Comparison of ENCODE assay signal across 8 cellular contexts in the genomic region with DNA sequence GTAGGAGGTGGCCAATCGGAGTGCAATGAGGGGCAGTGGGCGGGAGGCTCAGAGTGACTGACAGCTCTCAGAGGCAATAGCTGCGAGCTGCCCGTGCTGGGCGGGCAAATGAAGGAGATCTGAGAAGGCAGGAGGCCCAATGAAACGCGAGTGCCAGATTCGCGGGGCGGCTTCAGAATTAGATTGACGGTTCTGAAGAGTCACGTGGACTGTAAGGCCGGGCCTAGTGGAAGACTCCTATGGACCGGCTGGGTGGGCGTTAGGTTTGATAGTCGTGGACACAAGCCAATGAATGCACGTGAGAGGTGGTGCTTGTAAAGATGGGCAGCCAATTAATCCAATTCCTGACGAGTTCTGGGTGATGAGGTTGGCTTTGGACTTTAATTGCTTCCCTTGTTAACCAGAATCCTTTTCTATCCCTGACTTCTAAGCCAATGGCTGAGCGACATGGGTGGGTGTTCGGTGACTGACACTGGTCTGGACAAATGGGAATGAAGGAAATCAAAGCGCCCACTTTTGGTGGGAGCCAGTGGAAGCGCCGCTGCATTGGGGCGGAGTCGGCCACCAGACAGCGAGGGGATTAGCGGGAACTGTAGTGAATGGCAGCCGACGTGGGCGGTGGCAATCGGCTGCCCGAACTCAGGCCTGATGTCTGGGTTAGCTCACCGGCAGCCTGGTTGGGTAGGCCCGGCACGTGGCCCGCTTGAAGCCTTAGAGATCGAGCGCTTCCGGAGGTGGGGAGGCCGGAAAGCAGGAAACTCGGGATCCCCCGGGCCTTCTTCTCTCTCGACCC. TPM values are rescaled to one million over a fixed set of nuclear protein-coding genes. Genes with fewer than 3 reads are reported as not detected.
DNase-seq lines count a peak whose midpoint lies in the region; ATAC-seq and TF ChIP-seq lines count a peak whose summit lies in the region.

No MANE protein-coding gene starts in this region.

- H3K9ac ChIP-seq in fibroblast of lung (ENCODE audit: insufficient read depth, low read length) = no peak overlapping the region

- peak overlapping the region; percentile 23 for H3K27ac ChIP-seq in fibroblast of lung (ENCODE audit: insufficient read depth, low read length)

- H3K36me3 Mint-ChIP-seq in activated T-helper 17 cell treated with anti-CD3 and anti-CD28 coated beads, Interleukin-2, amount 50 U/mL, for 72 hours (ENCODE audit: low read depth) = peaks cover 39% of the 10 kb centered on the region
- no peaks in the 10 kb centered on the region for H3K36me3 Mint-ChIP-seq in natural killer cell
- H3K36me3 Mint-ChIP-seq in stimulated activated naive B cell treated with anti-CD40 and anti-IgM and Interleukin-4, amounts not matched to agents 10 μg/mL and 1 μg/mL and 100 μg/mL, for 72 hours = peaks cover 15% of the 10 kb centered on the region in 2 donors

- peak overlapping the region; percentile 77 for H3K27ac Mint-ChIP-seq in activated T-helper 17 cell treated with anti-CD3 and anti-CD28 coated beads, Interleukin-2, amount 50 U/mL, for 72 hours
- H3K27ac Mint-ChIP-seq in natural killer cell = peak overlapping the region; percentile 85 to 86
- H3K27ac Mint-ChIP-seq in stimulated activated naive B cell treated with anti-CD40 and anti-IgM and Interleukin-4, amounts not matched to agents 10 μg/mL and 1 μg/mL and 100 μg/mL, for 72 hours = peak overlapping the region; percentile 76

- H3K4me1 ChIP-seq in fibroblast of lung (ENCODE audit: control insufficient read depth, extremely low read depth, insufficient read depth, low read length) = peaks cover 4% of the 10 kb centered on the region

- H3K27me3 ChIP-seq in fibroblast of lung (ENCODE audit: control insufficient read depth, insufficient read depth, low read length) = peaks cover 3% of the 10 kb centered on the region

- H4K20me1 ChIP-seq in fibroblast of lung (ENCODE audit: control insufficient read depth, extremely low read depth, insufficient read depth, low read length) = peaks cover 6% of the 10 kb centered on the region

- peak overlapping the region; percentile 14; the same call in 1 of the 2 replicates for H3K4me3 ChIP-seq in LNCaP clone FGC (ENCODE audit: low read depth, low read length)
- H3K4me3 ChIP-seq in fibroblast of lung (replicated peaks in 1 of 4; ENCODE audit: control extremely low read depth in 1 of 4, insufficient read depth in 1 of 4, low read depth in 3 of 4, low read length in 4 of 4) = peak overlapping the region in 1 of 4 experiments; percentile 20

- peak overlapping the region; percentile 71 for H3K4me3 Mint-ChIP-seq in activated T-helper 17 cell treated with anti-CD3 and anti-CD28 coated beads, Interleukin-2, amount 50 U/mL, for 72 hours
- H3K4me3 Mint-ChIP-seq in natural killer cell = peak overlapping the region; percentile 82
- peak overlapping the region; percentile 77 to 88 for H3K4me3 Mint-ChIP-seq in stimulated activated naive B cell treated with anti-CD40 and anti-IgM and Interleukin-4, amounts not matched to agents 10 μg/mL and 1 μg/mL and 100 μg/mL, for 72 hours

- DNase-seq in EL (peak; percentile 100), H4 (ENCODE audit: low spot score) (peak; percentile 100), LNCaP clone FGC (ENCODE audit: low read depth) (peak; percentile 100), RPMI7951 (ENCODE audit: low read depth) (peak; percentile 100), fibroblast of lung (ENCODE audit: low read depth in 2 of 2) (peak; percentile 100), natural killer cell (peak; percentile 97)
- DNase-seq in stimulated activated naive B cell treated with anti-CD40 and anti-IgM and Interleukin-4, amounts not matched to agents 10 μg/mL and 1 μg/mL and 100 μg/mL, for 72 hours = peak; percentile 100

- H3K79me2 ChIP-seq in fibroblast of lung (ENCODE audit: control insufficient read depth, insufficient read depth, low read length) = peaks cover 40% of the 10 kb centered on the region

- H2AFZ ChIP-seq in fibroblast of lung (ENCODE audit: low read length) = peak overlapping the region; percentile 0

- intact Hi-C loops in natural killer cell (cut with micrococcal nuclease) = loop anchor here (1.0 to 2.0 kb wide), 4 partner anchors 32 to 64 kb away; a partner anchor contains a TSS

- H3K9me3 Mint-ChIP-seq in activated T-helper 17 cell treated with anti-CD3 and anti-CD28 coated beads, Interleukin-2, amount 50 U/mL, for 72 hours = no peaks in the 10 kb centered on the region
- no peaks in the 10 kb centered on the region for H3K9me3 Mint-ChIP-seq in natural killer cell
- H3K9me3 Mint-ChIP-seq in stimulated activated naive B cell treated with anti-CD40 and anti-IgM and Interleukin-4, amounts not matched to agents 10 μg/mL and 1 μg/mL and 100 μg/mL, for 72 hours = peaks cover 0 to 5% of the 10 kb centered on the region in 2 donors

- H3K27me3 Mint-ChIP-seq in activated T-helper 17 cell treated with anti-CD3 and anti-CD28 coated beads, Interleukin-2, amount 50 U/mL, for 72 hours = no peaks in the 10 kb centered on the region
- H3K27me3 Mint-ChIP-seq in natural killer cell (ENCODE audit: low read depth in 2 of 2) = peaks cover 0 to 2% of the 10 kb centered on the region in 2 donors
- no peaks in the 10 kb centered on the region for H3K27me3 Mint-ChIP-seq in stimulated activated naive B cell treated with anti-CD40 and anti-IgM and Interleukin-4, amounts not matched to agents 10 μg/mL and 1 μg/mL and 100 μg/mL, for 72 hours

- H3K4me1 Mint-ChIP-seq in activated T-helper 17 cell treated with anti-CD3 and anti-CD28 coated beads, Interleukin-2, amount 50 U/mL, for 72 hours = peaks cover 8% of the 10 kb centered on the region
- peaks cover 30 to 45% of the 10 kb centered on the region in 2 donors for H3K4me1 Mint-ChIP-seq in natural killer cell
- peaks cover 20 to 49% of the 10 kb centered on the region in 2 donors for H3K4me1 Mint-ChIP-seq in stimulated activated naive B cell treated with anti-CD40 and anti-IgM and Interleukin-4, amounts not matched to agents 10 μg/mL and 1 μg/mL and 100 μg/mL, for 72 hours

- no peak for TF ChIP-seq CTCF in LNCaP clone FGC (IDR thresholded peaks at IDR 0.05; ENCODE audit: control insufficient read depth, extremely low read depth, insufficient read depth)
- TF ChIP-seq CTCF in fibroblast of lung (conservative IDR thresholded peaks at IDR 0.05 in 1 of 2, IDR thresholded peaks at IDR 0.05 in 1 of 2; ENCODE audit: low read depth in 1 of 2, low read length in 2 of 2) = no peak
- TF ChIP-seq CTCF in natural killer cell (IDR thresholded peaks at IDR 0.05) = no peak

- no peaks in the 10 kb centered on the region for H3K9me3 ChIP-seq in fibroblast of lung (ENCODE audit: control insufficient read depth, insufficient read depth, low read depth, low read length)

- peaks cover 13% of the 10 kb centered on the region for H3K36me3 ChIP-seq in fibroblast of lung (ENCODE audit: control insufficient read depth, insufficient read depth, low read length)

- ATAC-seq in activated T-helper 17 cell treated with anti-CD3 and anti-CD28 coated beads, Interleukin-2, amount 50 U/mL, for 72 hours (replicated peaks) = peak; percentile 91
- peak; percentile 82 to 93 (median 82) for ATAC-seq in natural killer cell
- ATAC-seq in stimulated activated naive B cell treated with anti-CD40 and anti-IgM and Interleukin-4, amounts not matched to agents 10 μg/mL and 1 μg/mL and 100 μg/mL, for 72 hours (replicated peaks) = peak; percentile 90 to 91

- no peak overlapping the region for H3K4me2 ChIP-seq in fibroblast of lung (ENCODE audit: extremely low read depth, insufficient read depth, low read length)

RNA-seq across cellular contexts. Expression of a gene that starts 0.5 kb away (rescaled TPM):
- 48.5 and 54.7 TPM in 2 replicates for total RNA-seq in H4 (2014; rRNA removed; shearing (Covaris generic))
- 43.1 and 54.0 TPM in 2 replicates for total RNA-seq in RPMI7951 (2014; rRNA removed; shearing (Covaris generic))
- total RNA-seq in activated T-helper 17 cell treated with anti-CD3 and anti-CD28 coated beads, Interleukin-2, amount 50 U/mL, for 72 hours = 100 to 1,000 TPM; 214 to 354 TPM
- 84.7 and 93.5 TPM in 2 replicates for total RNA-seq in fibroblast of lung
- 66.0 and 101 TPM in 2 replicates for polyA plus RNA-seq in fibroblast of lung
- polyA plus RNA-seq in fibroblast of lung (2012) = 190 and 249 TPM in 2 replicates
- polyA minus RNA-seq in fibroblast of lung (ENCODE audit: low replicate concordance) = 90.6 and 183 TPM in 2 replicates
- total RNA-seq in natural killer cell = 100 to 1,000 TPM; 160 to 192 (median 165) TPM

RNA-seq across cellular contexts. Expression of a gene that starts 8.4 kb away (rescaled TPM):
- not detected in 2 replicates for total RNA-seq in H4 (2014; rRNA removed; shearing (Covaris generic))
- not detected in 2 replicates for total RNA-seq in RPMI7951 (2014; rRNA removed; shearing (Covaris generic))
- total RNA-seq in activated T-helper 17 cell treated with anti-CD3 and anti-CD28 coated beads, Interleukin-2, amount 50 U/mL, for 72 hours = not detected
- total RNA-seq in fibroblast of lung (under 0.01 and 0.26 TPM in 2 replicates), natural killer cell (not detected)
- polyA plus RNA-seq in fibroblast of lung = 0.03 TPM in 1 of 2 replicates, not detected in the other
- polyA plus RNA-seq in fibroblast of lung (2012) = not detected in 2 replicates
- polyA minus RNA-seq in fibroblast of lung (ENCODE audit: low replicate concordance) = 0.26 TPM in 1 of 2 replicates, not detected in the other

RNA-seq across cellular contexts. Expression of a gene that starts 32.2 kb away (rescaled TPM):
- 41.1 and 48.4 TPM in 2 replicates for total RNA-seq in H4 (2014; rRNA removed; shearing (Covaris generic))
- 33.8 and 38.4 TPM in 2 replicates for total RNA-seq in RPMI7951 (2014; rRNA removed; shearing (Covaris generic))
- total RNA-seq in activated T-helper 17 cell treated with anti-CD3 and anti-CD28 coated beads, Interleukin-2, amount 50 U/mL, for 72 hours = 10 to 100 TPM; 53.8 to 56.1 TPM
- total RNA-seq in fibroblast of lung (50.4 and 52.1 TPM in 2 replicates), natural killer cell (10 to 100 TPM; 56.6 to 63.9 (median 63.9) TPM)
- polyA plus RNA-seq in fibroblast of lung = 43.0 and 54.5 TPM in 2 replicates
- 61.7 and 65.1 TPM in 2 replicates for polyA plus RNA-seq in fibroblast of lung (2012)
- 31.7 and 43.2 TPM in 2 replicates for polyA minus RNA-seq in fibroblast of lung (ENCODE audit: low replicate concordance)

RNA-seq across cellular contexts. Expression of a gene that starts 34.5 kb away (rescaled TPM):
- total RNA-seq in H4 (2014; rRNA removed; shearing (Covaris generic)) = 16.1 and 16.6 TPM in 2 replicates
- 17.5 and 20.7 TPM in 2 replicates for total RNA-seq in RPMI7951 (2014; rRNA removed; shearing (Covaris generic))
- total RNA-seq in activated T-helper 17 cell treated with anti-CD3 and anti-CD28 coated beads, Interleukin-2, amount 50 U/mL, for 72 hours = 1 to 10 TPM; 7.8 to 7.9 TPM
- total RNA-seq in fibroblast of lung (18.5 and 33.9 TPM in 2 replicates), natural killer cell (10 to 100 TPM in 1 of 3 donors, 1 to 10 TPM in 2; 7.8 to 10.5 (median 8.7) TPM)
- polyA plus RNA-seq in fibroblast of lung = 4.5 and 7.9 TPM in 2 replicates
- 21.7 and 30.8 TPM in 2 replicates for polyA plus RNA-seq in fibroblast of lung (2012)
- polyA minus RNA-seq in fibroblast of lung (ENCODE audit: low replicate concordance) = 31.8 and 58.1 TPM in 2 replicates

RNA-seq across cellular contexts. Expression of a gene that starts 38.9 kb away (rescaled TPM):
- not detected in 2 replicates for total RNA-seq in H4 (2014; rRNA removed; shearing (Covaris generic))
- not detected in 2 replicates for total RNA-seq in RPMI7951 (2014; rRNA removed; shearing (Covaris generic))
- 1 to 10 TPM in 1 of 2 donors, not detected in 1; 2.2 TPM for total RNA-seq in activated T-helper 17 cell treated with anti-CD3 and anti-CD28 coated beads, Interleukin-2, amount 50 U/mL, for 72 hours
- total RNA-seq in fibroblast of lung = 0.17 TPM in 1 of 2 replicates, not detected in the other
- not detected in 2 replicates for polyA plus RNA-seq in fibroblast of lung
- not detected in 2 replicates for polyA plus RNA-seq in fibroblast of lung (2012)
- not detected in 2 replicates for polyA minus RNA-seq in fibroblast of lung (ENCODE audit: low replicate concordance)
- total RNA-seq in natural killer cell = 1 to 10 TPM in 1 of 3 donors, under 1 TPM in 1, not detected in 1; 0.59 to 1.1 TPM
